In the genomic region with DNA sequence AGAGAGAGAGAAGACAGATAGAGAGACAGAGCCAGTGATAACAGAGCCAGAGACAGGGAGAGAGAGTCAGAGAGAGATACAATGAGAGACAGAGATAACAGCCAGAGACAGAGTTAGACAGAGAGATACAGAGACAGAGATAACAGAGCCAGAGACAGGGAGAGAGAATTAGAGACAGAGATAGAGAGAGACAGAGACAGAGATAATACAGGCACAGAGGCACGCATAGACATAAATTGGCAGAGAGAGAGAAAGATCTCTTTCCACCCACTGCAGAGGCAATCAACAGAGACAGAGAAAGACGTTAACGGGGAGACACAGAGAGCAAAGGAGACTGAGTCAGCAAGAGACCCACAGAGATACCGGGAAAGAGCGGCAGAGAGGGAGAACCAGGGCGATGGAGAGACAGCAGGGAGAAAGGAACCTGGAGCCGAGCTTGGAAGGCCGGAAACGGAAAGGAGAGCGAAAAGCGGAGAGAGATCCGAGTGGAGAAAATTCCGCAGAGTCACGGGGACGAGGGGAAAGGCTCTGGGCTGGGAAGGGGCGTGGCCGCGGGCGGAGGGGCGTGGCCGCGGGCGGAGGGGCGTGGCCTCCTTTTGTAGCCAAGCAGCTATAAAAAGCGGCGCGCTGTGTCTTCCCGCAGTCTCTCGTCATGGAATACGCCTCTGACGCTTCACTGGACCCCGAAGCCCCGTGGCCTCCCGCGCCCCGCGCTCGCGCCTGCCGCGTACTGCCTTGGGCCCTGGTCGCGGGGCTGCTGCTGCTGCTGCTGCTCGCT, we compare ENCODE assay signal across 8 cellular contexts. TPM values are rescaled to one million over a fixed set of nuclear protein-coding genes. Genes with fewer than 3 reads are reported as not detected.
A peak's percentile ranks its signal among the peaks of the same experiment; 100 is the strongest.
DNase-seq lines count a peak whose midpoint lies in the region; ATAC-seq and TF ChIP-seq lines count a peak whose summit lies in the region.

TNFSF9 (plus strand) TSS at position 642 of the 778 bp plus-strand sequence; CDS start at position 653, 11 bp downstream.

- under 1% methylated on average over 15 of the region's 44 CpGs for WGBS in right lobe of liver (ENCODE audit: insufficient coverage, low coverage, low lambda C conversion rate, missing lambda C conversion rate)

- H3K27ac ChIP-seq in right lobe of liver: peak within 1 kb of the TSS in 2 of 3 donors; percentile 50

- TF ChIP-seq POLR2A in right lobe of liver (IDR thresholded peaks at IDR 0.05): peak; percentile 91

- no peak for TF ChIP-seq CTCF in right lobe of liver (IDR thresholded peaks at IDR 0.05)

- H3K36me3 ChIP-seq in right lobe of liver: no peaks in the 10 kb centered on the region

- DNase-seq in GM03348 (ENCODE audit: low spot score) (peak; percentile 95), NCI-H526 (lab: John Stamatoyannopoulos, UW) (peak; percentile 57 to 78), dermis blood vessel endothelial cell (peak; percentile 81), right lobe of liver (peak; percentile 82 to 91 (median 87)), NCI-H1694 (lab: John Stamatoyannopoulos, UW) (no peak)
- peak; percentile 87 to 91 for DNase-seq in activated CD4-positive, alpha-beta T cell treated with anti-CD3 and anti-CD28 coated beads, Interleukin-2, amount 50 U/mL, for 48 hours
- peak; percentile 80 for DNase-seq in stimulated activated CD4-positive, alpha-beta T cell treated with anti-CD3 and anti-CD28 coated beads, Interleukin-4, amount 100 ng/mL, for 1 hour

- peak within 1 kb of the TSS; percentile 35 to 69 (median 46) for H3K4me3 ChIP-seq in right lobe of liver

- ATAC-seq in HG02870 (IDR thresholded peaks at IDR 0.05; ENCODE audit: unreplicated experiment): peak; percentile 24
- peak; percentile 90 to 98 (median 96) for ATAC-seq in right lobe of liver

- peaks cover 0 to 8% (median 0%) of the 10 kb centered on the region in 4 donors for H3K4me1 ChIP-seq in right lobe of liver

- no peaks in the 10 kb centered on the region for H3K27me3 ChIP-seq in right lobe of liver

- intact Hi-C loops in right lobe of liver (cut with DNase I): loop anchor here in 1 of 2 donors (10.0 kb wide), 1 partner anchor 84 kb away; no protein-coding TSS in a partner anchor

- no peaks in the 10 kb centered on the region for H3K9me3 ChIP-seq in right lobe of liver

RNA-seq across cellular contexts. Expression of gene TNFSF9, which starts in this region (rescaled TPM):
- total RNA-seq in dermis blood vessel endothelial cell (0.34 and 0.60 TPM in 2 replicates), right lobe of liver (1 to 10 TPM in 1 of 6 experiments, under 1 TPM in 2, not detected in 3; 0.27 to 1.6 (median 0.55) TPM)

Comparison
In these comparisons a context has a peak if more than half of its experiments do, and no peak if none do; other contexts are left out.
1. Peak in DNase-seq in dermis blood vessel endothelial cell; RNA of the gene not detected or under 1 TPM.